In the genomic region with DNA sequence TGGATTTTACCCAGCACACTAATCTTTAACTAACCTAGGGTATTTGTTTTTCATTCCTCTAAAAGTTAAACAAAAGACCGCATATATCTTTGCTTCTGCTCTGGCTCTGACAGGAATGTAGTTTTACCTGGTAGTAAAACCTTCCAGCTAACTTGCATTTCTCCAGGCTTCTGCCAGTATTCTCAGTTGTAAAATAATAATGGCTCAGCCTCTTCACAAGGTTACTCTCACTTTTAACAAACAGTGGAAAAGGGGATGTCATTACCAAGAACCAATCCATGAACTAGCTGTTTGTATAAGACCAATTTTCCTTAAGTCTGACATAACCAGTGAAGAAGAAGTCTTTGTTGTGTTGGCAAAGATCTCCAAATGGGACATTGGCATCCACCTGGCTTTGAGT, we compare ENCODE assay signal across 32 cellular contexts. TPM values are rescaled to one million over a fixed set of nuclear protein-coding genes. Genes with fewer than 3 reads are reported as not detected.
"Had no signal": no experiment of that assay in that cellular context is flagged by ENCODE, and none has a peak within 500 bp of the region (broad histone marks: within the 10 kb centered on the region; RNA-seq: fewer than 3 reads in every experiment).

No MANE protein-coding gene starts in this region.

- H3K36me3 ChIP-seq: SJCRH30 had no signal

- H3K27me3 ChIP-seq: brain microvascular endothelial cell, SJCRH30 had no signal

- H3K4me1 ChIP-seq: SJCRH30 had no signal

- H3K4me3 ChIP-seq: SJCRH30, SK-N-MC had no signal

- H3K27ac ChIP-seq: brain microvascular endothelial cell, SJCRH30, SK-N-MC had no signal

- DNase-seq: activated B cell treated with CpG ODN at 0.5 μM for 24 hours; activated CD4-positive, alpha-beta memory T cell treated with anti-CD3 and anti-CD28 coated beads for 36 hours; activated CD4-positive, alpha-beta T cell treated with anti-CD3 and anti-CD28 coated beads for 4 hours; activated CD4-positive, alpha-beta T cell treated with anti-CD3 and anti-CD28 coated beads, Interleukin-2, amount 50 U/mL, for 1 hour; activated CD4-positive, CD25-positive, alpha-beta regulatory T cell treated with anti-CD3 and anti-CD28 coated beads, Interleukin-2, amount 50 U/mL, for 72 hours; activated CD8-positive, alpha-beta memory T cell treated with anti-CD3 and anti-CD28 coated beads, Interleukin-2, amount 50 U/mL, for 4 hours; activated effector memory CD4-positive, alpha-beta T cell treated with Interleukin-2 at 50 U/mL for 16 hours; activated naive CD4-positive, alpha-beta T cell treated with anti-CD3 and anti-CD28 coated beads, Interleukin-2, amount 10 ng/mL, durations not matched to agents 7 days and 5 days; activated naive CD8-positive, alpha-beta T cell treated with anti-CD3 and anti-CD28 coated beads, Interleukin-2, amount 50 U/mL, for 24 hours; activated T-cell treated with anti-CD3 and anti-CD28 coated beads for 4 hours; activated T-cell treated with anti-CD3 and anti-CD28 coated beads, Interleukin-2, amount 50 U/mL, for 48 hours; anterior cingulate cortex; brain microvascular endothelial cell; central memory CD4-positive, alpha-beta T cell; Karpas-422; KBM-7; NCI-H1105; NCI-H1417 treated with DMSO at 0.1 percent for 48 hours; NCI-H187 treated with DMSO at 0.1 percent for 48 hours; NCI-H2081; NCI-H226; NCI-H446 treated with DMSO at 0.1 percent for 48 hours; NCI-H524; NCI-H69; NCI-H82; SHP77; SJCRH30; T1000 had no signal

RNA-seq across cellular contexts. Expression of a gene that starts 10.0 kb away (rescaled TPM):
- total RNA-seq: activated B cell treated with CpG ODN at 0.5 μM for 24 hours; activated CD4-positive, alpha-beta memory T cell treated with anti-CD3 and anti-CD28 coated beads for 36 hours; MCF 10A; T-helper 1 cell treated with Interleukin-12 subunit alpha and Interleukin-12 subunit beta and Interleukin-4 antibody, amounts not matched to agents 30 ng/mL and 1 ng/mL, for 36 hours; T-helper 2 cell treated with Interferon-gamma antibody and Interleukin-4, amounts not matched to agents 100 ng/mL and 5 ng/mL, for 36 hours had no signal
